In genomic region chr10:91626936-91627335, GRCh38 we compare ENCODE assay signal across 16 cellular contexts. TPM values are rescaled to one million over a fixed set of nuclear protein-coding genes. Genes with fewer than 3 reads are reported as not detected.
DNase-seq lines count a peak whose midpoint lies in the region; ATAC-seq and TF ChIP-seq lines count a peak whose summit lies in the region.
"Had no signal": no experiment of that assay in that cellular context is flagged by ENCODE, and none has a peak within 500 bp of the region (broad histone marks: within the 10 kb centered on the region; RNA-seq: fewer than 3 reads in every experiment).

No MANE protein-coding gene starts in this region.

- H3K23ac ChIP-seq in neuronal stem cell (ENCODE audit: low read depth, low read length, poor library complexity) = no peak overlapping the region

- H2BK5ac ChIP-seq in neuronal stem cell (ENCODE audit: low read length) = no peak overlapping the region

- H3K9me3 ChIP-seq in ascending aorta (peaks cover 4 to 22% of the 10 kb centered on the region in 2 donors), cardiac muscle cell (ENCODE audit: low read depth) (no peaks in the 10 kb centered on the region), neuronal stem cell (replicated peaks in 1 of 2; ENCODE audit: control insufficient read depth in 2 of 2, insufficient read depth in 1 of 2, low read depth in 1 of 2, low read length in 2 of 2) (peaks cover 1 to 6% of the 10 kb centered on the region in 2 donors), uterus (peaks cover 0 to 5% of the 10 kb centered on the region in 2 donors)

- no peaks in the 10 kb centered on the region for H3K79me1 ChIP-seq in neuronal stem cell (ENCODE audit: low read depth, low read length)

- no peaks in the 10 kb centered on the region for H3K9me3 Mint-ChIP-seq in MCF 10A (ENCODE audit: unreplicated experiment)

- no peak overlapping the region for H2BK12ac ChIP-seq in neuronal stem cell (ENCODE audit: low read length)

- no peak overlapping the region for H3K14ac ChIP-seq in neuronal stem cell (ENCODE audit: low read length)

- DNase-seq in ascending aorta (ENCODE audit: low spot score in 2 of 2) (no peak), cardiac muscle cell (ENCODE audit: low read depth in 1 of 2, low spot score in 1 of 2) (no peak), neuronal stem cell (ENCODE audit: low spot score) (no peak), uterus (no peak), NCI-H748 treated with DMSO at 0.1 percent for 48 hours (lab: John Stamatoyannopoulos, UW) (no peak), MCF 10A (ENCODE audit: unreplicated experiment) (no peak)
- DNase-seq: ACHN; CD4-positive, CD25-positive, alpha-beta regulatory T cell; DMS53; NCI-H1048; NCI-H1694; NCI-H2107; NCI-H226; NCI-H526 treated with DMSO at 0.1 percent for 48 hours had no signal

- H3K18ac ChIP-seq in neuronal stem cell (ENCODE audit: low read length) = no peak overlapping the region

- TF ChIP-seq POLR2A in uterus (IDR thresholded peaks at IDR 0.05) = no peak

- H3K27me3 Mint-ChIP-seq in MCF 10A (ENCODE audit: insufficient read depth, unreplicated experiment) = no peaks in the 10 kb centered on the region

- peaks cover 42 to 80% of the 10 kb centered on the region in 2 donors for H3K36me3 ChIP-seq in ascending aorta
- peaks cover 31% of the 10 kb centered on the region for H3K36me3 ChIP-seq in cardiac muscle cell
- H3K36me3 ChIP-seq in neuronal stem cell (replicated peaks in 1 of 2; ENCODE audit: control insufficient read depth in 2 of 2, insufficient read depth in 2 of 2, low read length in 2 of 2) = no peaks in the 10 kb centered on the region
- no peaks in the 10 kb centered on the region for H3K36me3 ChIP-seq in uterus

- no peak overlapping the region for H3K9ac ChIP-seq in neuronal stem cell (ENCODE audit: low read depth, low read length, poor library complexity)

- no TSS peak for BruUV-seq in MCF 10A (replicated peaks; lab: Mats Ljungman, UMichigan)

- H3K4me2 ChIP-seq in neuronal stem cell (ENCODE audit: insufficient read depth, low read length, poor library complexity, severe bottlenecking) = no peak overlapping the region

- H3K4me1 Mint-ChIP-seq in MCF 10A (ENCODE audit: insufficient read depth, unreplicated experiment) = no peaks in the 10 kb centered on the region

- no peak overlapping the region for H3K4ac ChIP-seq in neuronal stem cell (ENCODE audit: low read length)

- no peak overlapping the region for H3K4me3 Mint-ChIP-seq in MCF 10A (ENCODE audit: unreplicated experiment)
- H3K4me3 Mint-ChIP-seq: CD4-positive, CD25-positive, alpha-beta regulatory T cell had no signal

- POLR2A ChIA-PET in MCF 10A (lab: Yijun Ruan, JAX) = interaction anchor here (1.2 kb wide), 1 partner anchor 10 kb away, joined by 3 read pairs; no protein-coding TSS in a partner anchor

- peak overlapping the region; percentile 48 for H4K91ac ChIP-seq in neuronal stem cell (ENCODE audit: low read depth, low read length, poor library complexity)

- CTCF ChIA-PET in MCF 10A (lab: Yijun Ruan, JAX) = interaction anchor here (0.7 to 1.5 kb wide), 3 partner anchors 8 to 132 kb away, joined by 3 to 8 read pairs (median 3); no protein-coding TSS in a partner anchor

- no peak overlapping the region for H2BK15ac ChIP-seq in neuronal stem cell (ENCODE audit: low read length)

- no peak overlapping the region for H2AK5ac ChIP-seq in neuronal stem cell (ENCODE audit: low read depth, low read length)

- intact Hi-C loops in ascending aorta (cut with DNase I) (no loop called here), uterus (cut with DNase I; ENCODE audit: low total_unique reads) (no loop called here), MCF 10A (cut with micrococcal nuclease) (no loop called here)

- H3K27ac ChIP-seq in ascending aorta (peak overlapping the region; percentile 38 to 60), cardiac muscle cell (peak overlapping the region; percentile 63), neuronal stem cell (replicated peaks; ENCODE audit: low read length) (no peak overlapping the region), uterus (peak overlapping the region; percentile 22 to 33)

- H4K8ac ChIP-seq in neuronal stem cell (ENCODE audit: low read depth, low read length) = no peak overlapping the region

- no peaks in the 10 kb centered on the region for H3K27me3 ChIP-seq in ascending aorta
- no peaks in the 10 kb centered on the region for H3K27me3 ChIP-seq in cardiac muscle cell
- H3K27me3 ChIP-seq in neuronal stem cell (ENCODE audit: control insufficient read depth in 3 of 3, insufficient read depth in 3 of 3, low read depth in 1 of 3, low read length in 3 of 3) = no peaks in the 10 kb centered on the region
- no peaks in the 10 kb centered on the region for H3K27me3 ChIP-seq in uterus

- no peaks in the 10 kb centered on the region for H3K36me3 Mint-ChIP-seq in MCF 10A (ENCODE audit: insufficient read depth, unreplicated experiment)
- H3K36me3 Mint-ChIP-seq: CD4-positive, CD25-positive, alpha-beta regulatory T cell had no signal

- TF ChIP-seq CTCF in ascending aorta (IDR thresholded peaks at IDR 0.05) (no peak), cardiac muscle cell (IDR thresholded peaks at IDR 0.05; ENCODE audit: low read depth, low read length) (no peak), uterus (IDR thresholded peaks at IDR 0.05) (no peak), MCF 10A (IDR thresholded peaks at IDR 0.05; ENCODE audit: unreplicated experiment) (no peak)

- H2AFZ ChIP-seq in neuronal stem cell (ENCODE audit: low read length) = no peak overlapping the region

- H2BK120ac ChIP-seq in neuronal stem cell (ENCODE audit: low read depth, low read length) = no peak overlapping the region

- ATAC-seq in GM18517 (IDR thresholded peaks at IDR 0.05; ENCODE audit: unreplicated experiment) = no peak

- H3K4me3 ChIP-seq in ascending aorta (peak overlapping the region in 1 of 2 donors; percentile 84), cardiac muscle cell (no peak overlapping the region), neuronal stem cell (ENCODE audit: low read length in 2 of 2) (no peak overlapping the region), uterus (no peak overlapping the region)

- H3K27ac Mint-ChIP-seq in MCF 10A (ENCODE audit: low read depth, unreplicated experiment) = no peak overlapping the region
- H3K27ac Mint-ChIP-seq: CD4-positive, CD25-positive, alpha-beta regulatory T cell had no signal

- H3K4me1 ChIP-seq in ascending aorta (peaks cover 2 to 3% of the 10 kb centered on the region in 2 donors), cardiac muscle cell (ENCODE audit: low read depth) (peaks cover 24% of the 10 kb centered on the region), neuronal stem cell (ENCODE audit: control insufficient read depth in 2 of 2, insufficient read depth in 1 of 2, low read depth in 1 of 2, low read length in 2 of 2) (no peaks in the 10 kb centered on the region), uterus (peaks cover 0 to 4% of the 10 kb centered on the region in 2 donors)

- WGBS in neuronal stem cell (ENCODE audit: extremely low coverage in 2 of 2, insufficient read length in 2 of 2, insufficient replicate concordance in 1 of 2), 2 donors = no CpG with 5 or more reads among the region's 2 CpGs

RNA-seq across cellular contexts. Expression of gene PPP1R3C, which starts 5.9 kb away (rescaled TPM):
- 2.0 TPM for total RNA-seq in ascending aorta
- 51.7 and 90.7 TPM in 2 replicates for total RNA-seq in cardiac muscle cell
- polyA plus RNA-seq in cardiac muscle cell = 52.1 and 81.4 TPM in 2 replicates
- 3.3 TPM for polyA plus RNA-seq in neuronal stem cell (2013, experiment 1 of 2)
- polyA plus RNA-seq in neuronal stem cell (2013, experiment 2 of 2) = 3.4 TPM
- 10 to 100 TPM; 19.7 to 55.2 (median 25.5) TPM for total RNA-seq in uterus
- 0.30 and 0.47 TPM in 2 replicates for total RNA-seq in MCF 10A (2022)
- total RNA-seq: CD4-positive, CD25-positive, alpha-beta regulatory T cell; HT-29 had no signal
- polyA plus RNA-seq: CD4-positive, CD25-positive, alpha-beta regulatory T cell had no signal
